ENCODE assay signal across 8 cellular contexts in the genomic region with DNA sequence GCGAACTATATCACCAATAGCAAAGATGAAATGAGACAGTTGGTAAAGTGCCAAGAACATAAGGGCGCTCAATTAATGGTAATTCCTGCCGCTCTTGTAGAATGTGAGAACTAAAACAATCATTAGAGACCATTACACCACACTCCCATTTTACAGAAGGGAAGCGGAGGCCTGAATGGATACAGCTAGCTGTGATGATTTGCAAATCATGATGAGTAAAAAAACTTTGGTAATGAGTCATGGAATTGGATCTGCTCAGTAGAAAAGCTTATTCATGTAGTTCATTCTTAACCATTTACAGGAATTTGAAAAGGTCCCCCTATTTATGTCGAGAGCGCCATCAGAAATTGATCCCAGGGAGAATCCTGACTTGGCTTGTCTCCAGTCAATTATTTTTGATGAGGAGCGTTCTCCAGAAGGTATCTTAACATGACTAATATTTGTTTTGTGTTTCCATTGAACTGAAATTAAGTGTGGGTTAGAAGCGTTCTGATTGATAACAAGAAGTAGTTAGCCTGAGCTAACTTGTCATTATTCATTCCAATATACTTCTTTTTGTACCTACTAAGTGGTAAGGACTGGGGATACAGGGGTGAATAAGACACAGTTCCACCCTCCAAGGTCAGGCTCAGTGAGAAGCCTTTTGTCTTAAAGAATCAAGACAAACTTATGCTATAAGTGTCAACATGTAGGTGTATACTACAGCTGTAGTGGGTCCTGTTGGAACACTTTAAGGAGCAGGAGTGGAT.
DNase-seq lines count a peak whose midpoint lies in the region; ATAC-seq and TF ChIP-seq lines count a peak whose summit lies in the region.

No MANE protein-coding gene starts in this region.

- DNase-seq in choroid plexus epithelial cell (ENCODE audit: low read depth), result peak; percentile 53
- no peak for DNase-seq in cerebellar cortex (ENCODE audit: low spot score)
- no peak for DNase-seq in activated CD8-positive, alpha-beta memory T cell treated with anti-CD3 and anti-CD28 coated beads, Interleukin-2, amount 50 U/mL, for 48 hours

- peaks cover 7% of the 10 kb centered on the region for H3K4me1 ChIP-seq in Loucy (ENCODE audit: insufficient read depth, low read length, poor library complexity, severe bottlenecking)
- peaks cover 6 to 18% of the 10 kb centered on the region in 2 donors for H3K4me1 ChIP-seq in muscle layer of duodenum (ENCODE audit: control insufficient read depth in 1 of 2, insufficient read depth in 2 of 2, low read length in 2 of 2)

- H3K9me3 ChIP-seq in Loucy (ENCODE audit: insufficient read depth, low read depth, low read length), result no peaks in the 10 kb centered on the region
- no peaks in the 10 kb centered on the region for H3K9me3 ChIP-seq in muscle layer of duodenum (ENCODE audit: control insufficient read depth in 1 of 2, low read length in 2 of 2)

- H3K9ac ChIP-seq in Loucy (ENCODE audit: low read depth, low read length, poor library complexity, severe bottlenecking), result peak overlapping the region; percentile 86

- peaks cover 29% of the 10 kb centered on the region for H3K79me2 ChIP-seq in Loucy (ENCODE audit: insufficient read depth, low read length)

- TF ChIP-seq CTCF in Loucy (conservative IDR thresholded peaks at IDR 0.05; ENCODE audit: low read length) (no peak), choroid plexus epithelial cell (conservative IDR thresholded peaks at IDR 0.05; ENCODE audit: low read depth, low read length) (no peak)

- H3K36me3 ChIP-seq in Loucy (ENCODE audit: insufficient read depth, low read length), result peaks cover 11% of the 10 kb centered on the region; the same call in 1 of the 2 replicates
- peaks cover 20 to 22% of the 10 kb centered on the region in 2 donors for H3K36me3 ChIP-seq in muscle layer of duodenum (ENCODE audit: control insufficient read depth in 1 of 2, insufficient read depth in 2 of 2, low read length in 2 of 2)

- peak overlapping the region; percentile 85 for H3K4me2 ChIP-seq in Loucy (ENCODE audit: low read depth, low read length, poor library complexity, severe bottlenecking)

- peak overlapping the region; percentile 86 for H3K27ac ChIP-seq in muscle layer of duodenum (ENCODE audit: low read length)

- H2AFZ ChIP-seq in Loucy (ENCODE audit: low read length), result peak overlapping the region; percentile 97

- no peaks in the 10 kb centered on the region for H3F3A ChIP-seq in Loucy (ENCODE audit: low read depth)

- ATAC-seq in GM21723 (IDR thresholded peaks at IDR 0.05; ENCODE audit: unreplicated experiment) (no peak), HG02623 (IDR thresholded peaks at IDR 0.05; ENCODE audit: unreplicated experiment) (no peak)

- H3K9me2 ChIP-seq in Loucy (replicated peaks; ENCODE audit: low read depth, low read length), result no peaks in the 10 kb centered on the region

- H4K20me1 ChIP-seq in Loucy (ENCODE audit: insufficient read depth, low read length, poor library complexity, severe bottlenecking), result no peaks in the 10 kb centered on the region

- H3K27me3 ChIP-seq in Loucy (ENCODE audit: insufficient read depth, low read length, poor library complexity, severe bottlenecking) (no peaks in the 10 kb centered on the region), muscle layer of duodenum (ENCODE audit: low read depth, low read length) (no peaks in the 10 kb centered on the region)

- H3K4me3 ChIP-seq in GM08714 (ENCODE audit: low read length) (peak overlapping the region; percentile 99), Loucy (ENCODE audit: low read length, poor library complexity, severe bottlenecking) (peak overlapping the region; percentile 97), choroid plexus epithelial cell (ENCODE audit: low read depth, low read length) (peak overlapping the region; percentile 96), muscle layer of duodenum (ENCODE audit: low read depth in 1 of 2, low read length in 2 of 2) (peak overlapping the region; percentile 87 to 90)
